23 cellular contexts compared by ENCODE assay signal in the genomic region with DNA sequence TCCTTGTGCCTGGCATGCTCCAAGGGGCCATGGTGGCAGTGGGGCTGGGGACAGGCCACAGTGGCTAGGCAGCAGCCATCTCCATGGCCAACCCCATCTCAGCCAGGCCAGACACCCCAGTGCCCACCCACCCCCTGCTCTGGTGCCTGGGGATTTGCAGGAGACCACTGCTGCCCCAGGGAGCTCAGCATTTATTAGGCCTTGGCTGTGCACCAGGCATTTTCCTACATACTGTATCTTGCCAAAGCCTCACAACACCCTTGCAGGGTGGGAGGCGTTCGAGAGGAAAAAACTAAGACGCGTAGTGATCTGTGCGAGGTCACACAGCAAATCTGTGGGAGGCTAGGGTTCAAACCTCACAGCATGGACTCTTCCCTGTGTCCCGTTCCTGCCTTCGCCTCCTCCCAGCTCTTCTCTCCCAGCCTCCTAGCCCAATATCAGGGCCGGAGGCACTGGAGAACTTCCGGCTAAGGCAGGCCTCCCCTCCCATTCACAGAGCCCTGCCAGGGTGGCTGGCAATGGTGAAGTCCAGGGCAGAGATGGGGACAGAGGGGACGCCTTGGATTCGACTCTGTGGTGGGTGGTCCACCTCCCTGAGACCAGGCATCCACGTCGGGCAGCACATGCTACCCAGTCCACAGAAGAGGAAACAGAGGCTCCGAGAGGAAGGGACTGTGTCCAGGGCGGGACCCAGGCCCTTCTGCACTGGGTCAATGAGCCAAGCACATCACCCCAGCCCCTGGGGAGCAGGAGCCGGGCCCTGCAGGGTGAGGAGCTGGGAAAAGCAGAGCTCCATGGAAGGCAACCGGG. TPM values are rescaled to one million over a fixed set of nuclear protein-coding genes. Genes with fewer than 3 reads are reported as not detected.
A peak's percentile ranks its signal among the peaks of the same experiment; 100 is the strongest.
DNase-seq lines count a peak whose midpoint lies in the region; ATAC-seq and TF ChIP-seq lines count a peak whose summit lies in the region.
"Had no signal": no experiment of that assay in that cellular context is flagged by ENCODE, and none has a peak within 500 bp of the region (broad histone marks: within the 10 kb centered on the region; RNA-seq: fewer than 3 reads in every experiment).

No MANE protein-coding gene starts in this region.

- no peak for TF ChIP-seq CTCF in activated B cell treated with CpG ODN at 0.5 μM for 24 hours (IDR thresholded peaks at IDR 0.05)

- peak overlapping the region; percentile 80 for H3K27ac ChIP-seq in substantia nigra (ENCODE audit: low read depth, low read length, poor library complexity, severe bottlenecking)
- H3K27ac ChIP-seq: breast epithelium, epithelial cell of prostate, psoas muscle, RWPE1 had no signal

- POLR2A ChIA-PET in activated B cell treated with CpG ODN at 0.5 μM for 24 hours (lab: Charles Lee), result no interaction called here

- no peak for ATAC-seq in activated B cell treated with CpG ODN at 0.5 μM for 24 hours (ENCODE audit: low read depth)
- ATAC-seq: GM12878; mucosa of descending colon; psoas muscle; stimulated activated memory B cell treated with anti-CD40 and anti-IgM and Interleukin-4, amounts not matched to agents 10 μg/mL and 1 μg/mL and 100 μg/mL, for 72 hours had no signal

- no peak overlapping the region for H3K27ac Mint-ChIP-seq in activated B cell treated with CpG ODN at 0.5 μM for 24 hours
- H3K27ac Mint-ChIP-seq in activated T-helper 2 cell treated with anti-CD3 and anti-CD28 coated beads, Interferon-gamma antibody, Interleukin-2, Interleukin-4, amounts not matched to agents 10 μg/mL and 5 μg/mL and 100 μg/mL, durations not matched to agents 14 hours and 24 hours and 36 hours, result no peak overlapping the region
- H3K27ac Mint-ChIP-seq: activated T-helper 1 cell treated with anti-CD3 and anti-CD28 coated beads, Interleukin-12 subunit alpha, Interleukin-12 subunit beta, Interleukin-2, Interleukin-4 antibody, amounts not matched to agents 30 ng/mL and 10 ng/mL and 1 ng/mL, durations not matched to agents 14 hours and 24 hours and 36 hours; B cell; stimulated activated memory B cell treated with anti-CD40 and anti-IgM and Interleukin-4, amounts not matched to agents 10 μg/mL and 1 μg/mL and 100 μg/mL, for 72 hours had no signal

- intact Hi-C loops in activated B cell treated with CpG ODN at 0.5 μM for 24 hours (cut with micrococcal nuclease), result no loop called here
- intact Hi-C loops in activated T-helper 2 cell treated with anti-CD3 and anti-CD28 coated beads, Interferon-gamma antibody, Interleukin-2, Interleukin-4, amounts not matched to agents 10 μg/mL and 5 μg/mL and 100 μg/mL, durations not matched to agents 14 hours and 24 hours and 36 hours (cut with micrococcal nuclease), result no loop called here

- no peaks in the 10 kb centered on the region for H3K9me3 Mint-ChIP-seq in activated B cell treated with CpG ODN at 0.5 μM for 24 hours
- no peaks in the 10 kb centered on the region for H3K9me3 Mint-ChIP-seq in activated T-helper 2 cell treated with anti-CD3 and anti-CD28 coated beads, Interferon-gamma antibody, Interleukin-2, Interleukin-4, amounts not matched to agents 10 μg/mL and 5 μg/mL and 100 μg/mL, durations not matched to agents 14 hours and 24 hours and 36 hours
- H3K9me3 Mint-ChIP-seq: activated T-helper 1 cell treated with anti-CD3 and anti-CD28 coated beads, Interleukin-12 subunit alpha, Interleukin-12 subunit beta, Interleukin-2, Interleukin-4 antibody, amounts not matched to agents 30 ng/mL and 10 ng/mL and 1 ng/mL, durations not matched to agents 14 hours and 24 hours and 36 hours; stimulated activated memory B cell treated with anti-CD40 and anti-IgM and Interleukin-4, amounts not matched to agents 10 μg/mL and 1 μg/mL and 100 μg/mL, for 72 hours had no signal

- H3K4me1 Mint-ChIP-seq in activated B cell treated with CpG ODN at 0.5 μM for 24 hours, result peaks cover 8% of the 10 kb centered on the region
- H3K4me1 Mint-ChIP-seq in activated T-helper 2 cell treated with anti-CD3 and anti-CD28 coated beads, Interferon-gamma antibody, Interleukin-2, Interleukin-4, amounts not matched to agents 10 μg/mL and 5 μg/mL and 100 μg/mL, durations not matched to agents 14 hours and 24 hours and 36 hours (ENCODE audit: low read depth), result no peaks in the 10 kb centered on the region

- no peak overlapping the region for H3K4me3 Mint-ChIP-seq in activated B cell treated with CpG ODN at 0.5 μM for 24 hours
- no peak overlapping the region for H3K4me3 Mint-ChIP-seq in activated T-helper 2 cell treated with anti-CD3 and anti-CD28 coated beads, Interferon-gamma antibody, Interleukin-2, Interleukin-4, amounts not matched to agents 10 μg/mL and 5 μg/mL and 100 μg/mL, durations not matched to agents 14 hours and 24 hours and 36 hours (ENCODE audit: low read depth)
- H3K4me3 Mint-ChIP-seq: activated T-helper 1 cell treated with anti-CD3 and anti-CD28 coated beads, Interleukin-12 subunit alpha, Interleukin-12 subunit beta, Interleukin-2, Interleukin-4 antibody, amounts not matched to agents 30 ng/mL and 10 ng/mL and 1 ng/mL, durations not matched to agents 14 hours and 24 hours and 36 hours; B cell; stimulated activated memory B cell treated with anti-CD40 and anti-IgM and Interleukin-4, amounts not matched to agents 10 μg/mL and 1 μg/mL and 100 μg/mL, for 72 hours had no signal

- H3K36me3 Mint-ChIP-seq in activated B cell treated with CpG ODN at 0.5 μM for 24 hours (ENCODE audit: low read depth), result no peaks in the 10 kb centered on the region
- H3K36me3 Mint-ChIP-seq in activated T-helper 2 cell treated with anti-CD3 and anti-CD28 coated beads, Interferon-gamma antibody, Interleukin-2, Interleukin-4, amounts not matched to agents 10 μg/mL and 5 μg/mL and 100 μg/mL, durations not matched to agents 14 hours and 24 hours and 36 hours (ENCODE audit: low read depth), result no peaks in the 10 kb centered on the region
- H3K36me3 Mint-ChIP-seq: stimulated activated memory B cell treated with anti-CD40 and anti-IgM and Interleukin-4, amounts not matched to agents 10 μg/mL and 1 μg/mL and 100 μg/mL, for 72 hours had no signal

- CTCF ChIA-PET in activated B cell treated with CpG ODN at 0.5 μM for 24 hours (lab: Charles Lee), result interaction anchor here (7.2 kb wide), 1 partner anchor 174 kb away, joined by 49 read pairs; no protein-coding TSS in a partner anchor

- H3K27me3 Mint-ChIP-seq in activated B cell treated with CpG ODN at 0.5 μM for 24 hours, result no peaks in the 10 kb centered on the region
- H3K27me3 Mint-ChIP-seq in activated T-helper 2 cell treated with anti-CD3 and anti-CD28 coated beads, Interferon-gamma antibody, Interleukin-2, Interleukin-4, amounts not matched to agents 10 μg/mL and 5 μg/mL and 100 μg/mL, durations not matched to agents 14 hours and 24 hours and 36 hours (ENCODE audit: low read depth), result no peaks in the 10 kb centered on the region
- H3K27me3 Mint-ChIP-seq: B cell; stimulated activated memory B cell treated with anti-CD40 and anti-IgM and Interleukin-4, amounts not matched to agents 10 μg/mL and 1 μg/mL and 100 μg/mL, for 72 hours had no signal

- DNase-seq in activated CD8-positive, alpha-beta memory T cell treated with anti-CD3 and anti-CD28 coated beads for 24 hours, result peak; percentile 49
- no peak for DNase-seq in activated CD8-positive, alpha-beta memory T cell treated with anti-CD3 and anti-CD28 coated beads, Interleukin-2, amount 50 U/mL, for 4 hours
- DNase-seq in activated B cell treated with CpG ODN at 0.5 μM for 24 hours (peak; percentile 12), islet precursor cell (peak; percentile 54), substantia nigra (lab: John Stamatoyannopoulos, UW) (no peak), hepatic stellate cell (ENCODE audit: low spot score) (no peak), NOMO-1 treated with DMSO at 0.1 percent for 48 hours (lab: John Stamatoyannopoulos, UW; ENCODE audit: unreplicated experiment) (no peak)
- no peak for DNase-seq in activated T-helper 2 cell treated with anti-CD3 and anti-CD28 coated beads, Interferon-gamma antibody, Interleukin-2, Interleukin-4, amounts not matched to agents 10 μg/mL and 5 μg/mL and 100 μg/mL, durations not matched to agents 14 hours and 24 hours and 36 hours (ENCODE audit: low spot score)
- DNase-seq: DMS79, NCI-H1694, NCI-H2171, NCI-H524, small intestine, T1000 had no signal

RNA-seq across cellular contexts. Expression of gene FAM222A, which starts 57.4 kb away (rescaled TPM):
- 0.73 and 1.6 TPM in 2 replicates for total RNA-seq in activated B cell treated with CpG ODN at 0.5 μM for 24 hours
- total RNA-seq in activated T-helper 2 cell treated with anti-CD3 and anti-CD28 coated beads, Interferon-gamma antibody, Interleukin-2, Interleukin-4, amounts not matched to agents 10 μg/mL and 5 μg/mL and 100 μg/mL, durations not matched to agents 14 hours and 24 hours and 36 hours, result 1.4 and 1.6 TPM in 2 replicates

Comparison
In these comparisons a context has a peak if more than half of its experiments do, and no peak if none do; other contexts are left out.
1. DNase-seq: peak in activated CD8-positive, alpha-beta memory T cell treated with anti-CD3 and anti-CD28 coated beads for 24 hours (single experiment), activated B cell treated with CpG ODN at 0.5 μM for 24 hours (single experiment) and islet precursor cell (single experiment); none in activated CD8-positive, alpha-beta memory T cell treated with anti-CD3 and anti-CD28 coated beads, Interleukin-2, amount 50 U/mL, for 4 hours (single experiment), substantia nigra (0 of 49), activated T-helper 2 cell treated with anti-CD3 and anti-CD28 coated beads, Interferon-gamma antibody, Interleukin-2, Interleukin-4, amounts not matched to agents 10 μg/mL and 5 μg/mL and 100 μg/mL, durations not matched to agents 14 hours and 24 hours and 36 hours (single experiment), hepatic stellate cell (single experiment) and NOMO-1 treated with DMSO at 0.1 percent for 48 hours (single experiment).